1 cellular context compared by ENCODE assay signal in the genomic region with DNA sequence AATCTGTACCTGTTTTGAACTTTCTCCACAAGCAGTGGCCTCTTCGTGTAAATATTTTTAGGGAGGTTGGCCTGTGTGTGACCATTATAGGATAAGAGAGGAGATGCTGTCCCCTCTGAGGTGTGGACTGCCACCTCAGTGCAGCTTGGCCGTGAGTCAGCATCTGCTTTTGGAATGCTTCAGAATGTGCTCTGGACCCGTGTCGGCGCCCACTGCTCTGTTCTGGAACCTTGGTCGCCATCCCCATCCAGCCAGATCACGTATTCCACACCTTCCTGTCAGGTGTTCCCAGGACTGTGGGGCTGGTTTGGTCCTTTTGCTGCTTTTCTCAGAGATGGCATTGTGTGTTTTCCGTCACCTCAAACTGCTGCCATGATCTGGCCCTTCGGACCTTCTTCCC.
TF ChIP-seq lines count a peak whose summit lies in the region.

No MANE protein-coding gene starts in this region.

TF ChIP-seq in GM12878, 131 proteins besides CTCF, POLR2A, EP300 and RAD21:
- TF ChIP-seq MTA3 (IDR thresholded peaks at IDR 0.05; ENCODE audit: borderline replicate concordance, low read length) (no peak), POLR2AphosphoS2 (IDR thresholded peaks at IDR 0.05; ENCODE audit: low read depth, low read length) (no peak)
- TF ChIP-seq, protein P1, sequence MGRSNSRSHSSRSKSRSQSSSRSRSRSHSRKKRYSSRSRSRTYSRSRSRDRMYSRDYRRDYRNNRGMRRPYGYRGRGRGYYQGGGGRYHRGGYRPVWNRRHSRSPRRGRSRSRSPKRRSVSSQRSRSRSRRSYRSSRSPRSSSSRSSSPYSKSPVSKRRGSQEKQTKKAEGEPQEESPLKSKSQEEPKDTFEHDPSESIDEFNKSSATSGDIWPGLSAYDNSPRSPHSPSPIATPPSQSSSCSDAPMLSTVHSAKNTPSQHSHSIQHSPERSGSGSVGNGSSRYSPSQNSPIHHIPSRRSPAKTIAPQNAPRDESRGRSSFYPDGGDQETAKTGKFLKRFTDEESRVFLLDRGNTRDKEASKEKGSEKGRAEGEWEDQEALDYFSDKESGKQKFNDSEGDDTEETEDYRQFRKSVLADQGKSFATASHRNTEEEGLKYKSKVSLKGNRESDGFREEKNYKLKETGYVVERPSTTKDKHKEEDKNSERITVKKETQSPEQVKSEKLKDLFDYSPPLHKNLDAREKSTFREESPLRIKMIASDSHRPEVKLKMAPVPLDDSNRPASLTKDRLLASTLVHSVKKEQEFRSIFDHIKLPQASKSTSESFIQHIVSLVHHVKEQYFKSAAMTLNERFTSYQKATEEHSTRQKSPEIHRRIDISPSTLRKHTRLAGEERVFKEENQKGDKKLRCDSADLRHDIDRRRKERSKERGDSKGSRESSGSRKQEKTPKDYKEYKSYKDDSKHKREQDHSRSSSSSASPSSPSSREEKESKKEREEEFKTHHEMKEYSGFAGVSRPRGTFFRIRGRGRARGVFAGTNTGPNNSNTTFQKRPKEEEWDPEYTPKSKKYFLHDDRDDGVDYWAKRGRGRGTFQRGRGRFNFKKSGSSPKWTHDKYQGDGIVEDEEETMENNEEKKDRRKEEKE (IDR thresholded peaks at IDR 0.05) = no peak
